1 cellular context compared by ENCODE assay signal in genomic region chr13:23175920-23176319, GRCh38.
TF ChIP-seq lines count a peak whose summit lies in the region.

No MANE protein-coding gene starts in this region.

TF ChIP-seq in K562, 482 proteins besides CTCF, POLR2A, EP300 and RAD21 (continued from another document):
- TF ChIP-seq E4F1 (CRISPR knock-in tag; IDR thresholded peaks at IDR 0.05; ENCODE audit: borderline replicate concordance) (no peak), NR3C1 (CRISPR knock-in tag; IDR thresholded peaks at IDR 0.05) (no peak), ZNF583 (CRISPR knock-in tag; IDR thresholded peaks at IDR 0.05) (no peak), ZNF764 (CRISPR knock-in tag; IDR thresholded peaks at IDR 0.05; ENCODE audit: low read depth) (no peak), ZNF324 (CRISPR knock-in tag; IDR thresholded peaks at IDR 0.05) (no peak), RBBP5 (IDR thresholded peaks at IDR 0.05; ENCODE audit: borderline replicate concordance, insufficient read depth, low read length, poor library complexity, severe bottlenecking) (no peak), ZBTB11 (CRISPR knock-in tag; IDR thresholded peaks at IDR 0.05) (no peak), NR0B1 (IDR thresholded peaks at IDR 0.05; ENCODE audit: partially characterized antibody) (no peak), SREBF2 (CRISPR knock-in tag; IDR thresholded peaks at IDR 0.05) (no peak), ZNF280B (CRISPR knock-in tag; IDR thresholded peaks at IDR 0.05) (no peak), PHTF2 (CRISPR knock-in tag; IDR thresholded peaks at IDR 0.05) (no peak), BDP1 (IDR thresholded peaks at IDR 0.05; ENCODE audit: insufficient read depth, insufficient read length) (no peak), CC2D1A (IDR thresholded peaks at IDR 0.05) (no peak), BHLHE40 (IDR thresholded peaks at IDR 0.05; ENCODE audit: low read length) (no peak)
TF ChIP-seq in K562: peak in this region for 0.
